ENCODE assay signal across 36 cellular contexts in the genomic region with DNA sequence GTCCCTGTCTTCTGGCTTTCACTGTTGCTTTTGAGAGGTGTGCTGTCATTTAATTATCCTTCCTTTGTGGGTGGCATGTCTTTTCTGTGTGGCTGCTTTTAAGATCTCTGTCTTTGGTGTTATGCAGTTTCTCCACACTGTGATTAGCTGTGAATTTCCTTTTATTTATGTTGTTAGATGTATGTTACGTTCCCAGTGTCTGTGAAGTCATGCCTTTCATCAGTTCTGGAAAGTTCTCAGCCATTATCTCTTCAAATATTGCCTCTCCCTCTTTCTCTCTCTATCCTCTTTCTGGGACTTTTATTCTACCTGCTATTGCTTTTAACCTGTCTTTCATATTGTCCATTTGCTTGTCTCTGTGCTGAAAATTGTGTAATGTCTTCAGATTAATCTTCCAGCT. TPM values are rescaled to one million over a fixed set of nuclear protein-coding genes. Genes with fewer than 3 reads are reported as not detected.
DNase-seq lines count a peak whose midpoint lies in the region; ATAC-seq, FAIRE-seq and TF ChIP-seq lines count a peak whose summit lies in the region.
"Had no signal": no experiment of that assay in that cellular context is flagged by ENCODE, and none has a peak within 500 bp of the region (broad histone marks: within the 10 kb centered on the region; RNA-seq: fewer than 3 reads in every experiment).

No MANE protein-coding gene starts in this region.

- in situ Hi-C loops in HepG2 (cut with HindIII; ENCODE audit: extremely low pct_ligation_motif_present, low pct_unique_long_range_greater_than_20kb) = no loop called here

- TF ChIP-seq RAD21 in HepG2 (CRISPR knock-in tag; IDR thresholded peaks at IDR 0.05) = no peak

- peak overlapping the region; percentile 36; the same call in 1 of the 2 replicates for H3K4me2 ChIP-seq in HepG2 (ENCODE audit: low read depth, low read length)
- H3K4me2 ChIP-seq: A549; BLaER1; BLaER1 treated with 17β-estradiol and CSF1 and Interleukin-3, amounts not matched to agents 10 nM and 100 nM had no signal

- no TSS peak for BruUV-seq in HepG2 (replicated peaks; lab: Mats Ljungman, UMichigan)

- intact Hi-C loops in HepG2 (cut with micrococcal nuclease; ENCODE audit: unreplicated experiment) (no loop called here), right lobe of liver (cut with DNase I) (no loop called here)

- no peak overlapping the region for H3K4me3 ChIP-seq in HepG2 (replicated peaks in 1 of 3; ENCODE audit: insufficient read depth in 1 of 3, low read depth in 2 of 3, low read length in 3 of 3)
- no peak overlapping the region for H3K4me3 ChIP-seq in right lobe of liver
- no peak overlapping the region for H3K4me3 ChIP-seq in HEK293 (ENCODE audit: low read depth, low read length)
- H3K4me3 ChIP-seq: A549; BLaER1; BLaER1 treated with 17β-estradiol and CSF1 and Interleukin-3, amounts not matched to agents 10 nM and 100 nM had no signal

- 57% methylated on average over 1 of the region's 1 CpG for WGBS in HepG2 (ENCODE audit: low lambda C conversion rate)
- 60% methylated on average over 1 of the region's 1 CpG for WGBS in right lobe of liver (ENCODE audit: insufficient coverage, low coverage, low lambda C conversion rate, missing lambda C conversion rate)

- no peaks in the 10 kb centered on the region for H3K36me3 ChIP-seq in HepG2 (replicated peaks in 1 of 2; ENCODE audit: control insufficient read depth in 1 of 2, insufficient read depth in 2 of 2, low read length in 2 of 2)
- no peaks in the 10 kb centered on the region for H3K36me3 ChIP-seq in right lobe of liver
- no peaks in the 10 kb centered on the region for H3K36me3 ChIP-seq in HEK293 (ENCODE audit: control insufficient read depth in 2 of 2, insufficient read depth in 1 of 2, low read length in 2 of 2)
- H3K36me3 ChIP-seq: BE2C; BLaER1; BLaER1 treated with 17β-estradiol and CSF1 and Interleukin-3, amounts not matched to agents 10 nM and 100 nM had no signal

- TF ChIP-seq POLR2A in HepG2 (IDR thresholded peaks at IDR 0.05; ENCODE audit: insufficient read depth in 1 of 2, low read depth in 2 of 2, low read length in 2 of 2) (no peak), right lobe of liver (IDR thresholded peaks at IDR 0.05) (no peak)

- no peak for FAIRE-seq in HepG2 (lab: Jason Lieb, UNC)
- FAIRE-seq: A204.1, A549, D721Med had no signal

- H3K27ac ChIP-seq in HepG2 (ENCODE audit: extremely low read length, insufficient read depth, low read length) (no peak overlapping the region), right lobe of liver (no peak overlapping the region), HEK293 (ENCODE audit: extremely low read depth, low read depth, low read length) (no peak overlapping the region)
- H3K27ac ChIP-seq: 22Rv1; A549; BLaER1; BLaER1 treated with 17β-estradiol and CSF1 and Interleukin-3, amounts not matched to agents 10 nM and 100 nM; C4-2B had no signal

- H4K20me1 ChIP-seq in HepG2 (ENCODE audit: insufficient read depth, low read length) = no peaks in the 10 kb centered on the region
- H4K20me1 ChIP-seq: BLaER1; BLaER1 treated with 17β-estradiol and CSF1 and Interleukin-3, amounts not matched to agents 10 nM and 100 nM had no signal

- no peaks in the 10 kb centered on the region for H3K27me3 ChIP-seq in HepG2 (ENCODE audit: control insufficient read depth in 1 of 2, insufficient read depth in 2 of 2, low read length in 2 of 2)
- H3K27me3 ChIP-seq in right lobe of liver = no peaks in the 10 kb centered on the region
- H3K27me3 ChIP-seq: BE2C; BLaER1; BLaER1 treated with 17β-estradiol and CSF1 and Interleukin-3, amounts not matched to agents 10 nM and 100 nM had no signal

- CTCF ChIA-PET in HepG2 (lab: Yijun Ruan, JAX; ENCODE audit: low intra/inter-chr PET ratio, low total read pairs) (no interaction called here), HEK293 (lab: Yijun Ruan, JAX) (interaction anchor here (2.3 to 2.5 kb wide), 2 partner anchors 11 to 13 kb away, joined by 7 read pairs; no protein-coding TSS in a partner anchor)

- H3K9ac ChIP-seq in HepG2 (ENCODE audit: insufficient read depth, low read depth, low read length) = no peak overlapping the region
- H3K9ac ChIP-seq: BLaER1; BLaER1 treated with 17β-estradiol and CSF1 and Interleukin-3, amounts not matched to agents 10 nM and 100 nM had no signal

- H3K4me1 ChIP-seq in HepG2 (ENCODE audit: insufficient read depth, low read length) (peaks cover 58% of the 10 kb centered on the region), right lobe of liver (no peaks in the 10 kb centered on the region), HEK293 (ENCODE audit: control insufficient read depth, insufficient read depth, low read length) (no peaks in the 10 kb centered on the region)
- H3K4me1 ChIP-seq: BE2C, Caco-2 had no signal

- H3K9me3 ChIP-seq in HepG2 (ENCODE audit: low read length) (no peaks in the 10 kb centered on the region), right lobe of liver (no peaks in the 10 kb centered on the region), HEK293 (ENCODE audit: control insufficient read depth, insufficient read depth, low read depth, low read length) (no peaks in the 10 kb centered on the region)
- H3K9me3 ChIP-seq: A549, BE2C, BLaER1, Caco-2 had no signal

- TF ChIP-seq EP300 in HepG2 (IDR thresholded peaks at IDR 0.05; ENCODE audit: low read depth in 2 of 2, low read length in 2 of 2) (no peak), HepG2 (CRISPR knock-in tag; IDR thresholded peaks at IDR 0.05; ENCODE audit: borderline replicate concordance) (no peak)

- TF ChIP-seq CTCF in HepG2 (CRISPR knock-in tag; IDR thresholded peaks at IDR 0.05) = no peak
- no peak for TF ChIP-seq CTCF in right lobe of liver (IDR thresholded peaks at IDR 0.05)
- TF ChIP-seq CTCF in HEK293 (tag by site-specific recombination; IDR thresholded peaks at IDR 0.05) = no peak

- DNase-seq in HepG2 (ENCODE audit: low spot score) (no peak), right lobe of liver (no peak), NCI-H774 (lab: John Stamatoyannopoulos, UW) (no peak)
- DNase-seq: 8988T; ACHN; AML-193; BE2C; C1 segment of cervical spinal cord; Caco-2; Calu3; CD4-positive, alpha-beta memory T cell; CD4-positive, alpha-beta T cell; CD4-positive, CD25-positive, alpha-beta regulatory T cell; CD8-positive, alpha-beta memory T cell; CD8-positive, alpha-beta T cell; COR-L47; DMS 273 treated with DMSO at 0.1 percent for 48 hours; DMS153; DMS53; DMS79; DMS79 treated with DMSO at 0.1 percent for 48 hours; DND-41; EL had no signal

- no peaks in the 10 kb centered on the region for H3K79me2 ChIP-seq in HepG2 (ENCODE audit: insufficient read depth, low read length)

- ATAC-seq in HepG2 = no peak
- ATAC-seq in right lobe of liver = no peak
- ATAC-seq: A549; CD8-positive, alpha-beta T cell had no signal

- peak overlapping the region; percentile 72 for H2AFZ ChIP-seq in HepG2 (ENCODE audit: low read length)

- POLR2A ChIA-PET in HepG2 (lab: Yijun Ruan, JAX) = no interaction called here
- POLR2A ChIA-PET in HEK293 (lab: Yijun Ruan, JAX) = no interaction called here

RNA-seq across cellular contexts. Expression of a gene that starts 21.0 kb away (rescaled TPM):
- total RNA-seq in HepG2 (2016; rRNA removed; fragmentation: Illumina TruSeq; extraction: Trizol) = 3.5 and 11.9 TPM in 2 replicates
- total RNA-seq in HepG2 (2016; cell fraction: cytosol; rRNA removed; fragmentation: Illumina TruSeq; extraction: Trizol; ENCODE audit: low read depth) = 2.8 and 3.1 TPM in 2 replicates
- 3.2 and 11.8 TPM in 2 replicates for total RNA-seq in HepG2 (2016; cell fraction: insoluble cytoplasmic fraction; rRNA removed; fragmentation: Illumina TruSeq; extraction: Trizol)
- 5.6 and 6.3 TPM in 2 replicates for total RNA-seq in HepG2 (2016; cell fraction: membrane; rRNA removed; fragmentation: Illumina TruSeq; extraction: Trizol)
- 17.4 and 18.5 TPM in 2 replicates for total RNA-seq in HepG2 (2016; cell fraction: nucleus; rRNA removed; fragmentation: Illumina TruSeq; extraction: Trizol)
- 28.8 and 45.4 TPM in 2 replicates for polyA plus RNA-seq in HepG2 (2011; rRNA removed)
- polyA plus RNA-seq in HepG2 (2011; cell fraction: cytosol; rRNA removed) = 14.7 and 16.4 TPM in 2 replicates
- polyA plus RNA-seq in HepG2 (2011; cell fraction: nucleus; rRNA removed) = 91.0 and 108 TPM in 2 replicates
- 30.0 and 40.7 TPM in 2 replicates for polyA plus RNA-seq in HepG2 (2012)
- 2.0 and 2.5 TPM in 2 replicates for polyA plus RNA-seq in HepG2 (2016; cell fraction: cytosol; fragmentation: Illumina TruSeq; extraction: Trizol; ENCODE audit: low read depth)
- 5.0 and 5.6 TPM in 2 replicates for polyA plus RNA-seq in HepG2 (2016; cell fraction: insoluble cytoplasmic fraction; fragmentation: Illumina TruSeq; extraction: Trizol; ENCODE audit: low read depth)
- 5.1 and 5.2 TPM in 2 replicates for polyA plus RNA-seq in HepG2 (2016; cell fraction: membrane; fragmentation: Illumina TruSeq; extraction: Trizol; ENCODE audit: low read depth)
- 40.8 and 46.3 TPM in 2 replicates for polyA plus RNA-seq in HepG2 (2016; cell fraction: nucleus; fragmentation: Illumina TruSeq; extraction: Trizol; ENCODE audit: insufficient read depth, low read depth)
- 1.5 and 20.2 TPM in 2 replicates for polyA minus RNA-seq in HepG2 (2011; rRNA and poly(A)+ RNA removed; ENCODE audit: low replicate concordance)
- polyA minus RNA-seq in HepG2 (2011; cell fraction: cytosol; rRNA and poly(A)+ RNA removed) = 6.9 and 10.3 TPM in 2 replicates
- polyA minus RNA-seq in HepG2 (2011; cell fraction: nucleus; rRNA and poly(A)+ RNA removed) = 28.3 and 40.9 TPM in 2 replicates
- total RNA-seq in right lobe of liver = 10 to 100 TPM in 3 of 6 experiments, 1 to 10 TPM in 3; 4.1 to 14.0 (median 9.5) TPM
- total RNA-seq: A172, A673, Calu3, Daoy had no signal
- polyA plus RNA-seq: A549; AG04450; BJ; CD4-positive, alpha-beta memory T cell; CD8-positive, alpha-beta memory T cell had no signal

RNA-seq across cellular contexts. Expression of a gene that starts 39.5 kb away (rescaled TPM):
- total RNA-seq in HepG2 (2016; rRNA removed; fragmentation: Illumina TruSeq; extraction: Trizol) (113 and 137 TPM in 2 replicates), right lobe of liver (10 to 100 TPM; 44.9 to 63.6 (median 55.1) TPM)
- total RNA-seq in HepG2 (2016; cell fraction: cytosol; rRNA removed; fragmentation: Illumina TruSeq; extraction: Trizol; ENCODE audit: low read depth) = 206 and 254 TPM in 2 replicates
- 122 and 135 TPM in 2 replicates for total RNA-seq in HepG2 (2016; cell fraction: insoluble cytoplasmic fraction; rRNA removed; fragmentation: Illumina TruSeq; extraction: Trizol)
- 170 and 207 TPM in 2 replicates for total RNA-seq in HepG2 (2016; cell fraction: membrane; rRNA removed; fragmentation: Illumina TruSeq; extraction: Trizol)
- 55.2 and 55.8 TPM in 2 replicates for total RNA-seq in HepG2 (2016; cell fraction: nucleus; rRNA removed; fragmentation: Illumina TruSeq; extraction: Trizol)
- polyA plus RNA-seq in HepG2 (2011; rRNA removed) = 53.3 and 59.0 TPM in 2 replicates
- 63.3 and 64.9 TPM in 2 replicates for polyA plus RNA-seq in HepG2 (2011; cell fraction: cytosol; rRNA removed)
- 32.6 and 45.2 TPM in 2 replicates for polyA plus RNA-seq in HepG2 (2011; cell fraction: nucleus; rRNA removed)
- 46.7 and 60.7 TPM in 2 replicates for polyA plus RNA-seq in HepG2 (2012)
- polyA plus RNA-seq in HepG2 (2016; cell fraction: cytosol; fragmentation: Illumina TruSeq; extraction: Trizol; ENCODE audit: low read depth) = 258 and 349 TPM in 2 replicates
- polyA plus RNA-seq in HepG2 (2016; cell fraction: insoluble cytoplasmic fraction; fragmentation: Illumina TruSeq; extraction: Trizol; ENCODE audit: low read depth) = 167 TPM in 2 replicates
- polyA plus RNA-seq in HepG2 (2016; cell fraction: membrane; fragmentation: Illumina TruSeq; extraction: Trizol; ENCODE audit: low read depth) = 198 and 246 TPM in 2 replicates
- 109 and 110 TPM in 2 replicates for polyA plus RNA-seq in HepG2 (2016; cell fraction: nucleus; fragmentation: Illumina TruSeq; extraction: Trizol; ENCODE audit: insufficient read depth, low read depth)
- 12.8 and 22.8 TPM in 2 replicates for polyA minus RNA-seq in HepG2 (2011; rRNA and poly(A)+ RNA removed; ENCODE audit: low replicate concordance)
- 16.6 and 17.9 TPM in 2 replicates for polyA minus RNA-seq in HepG2 (2011; cell fraction: cytosol; rRNA and poly(A)+ RNA removed)
- 21.8 and 27.1 TPM in 2 replicates for polyA minus RNA-seq in HepG2 (2011; cell fraction: nucleus; rRNA and poly(A)+ RNA removed)

RNA-seq across cellular contexts. Expression of a gene that starts 53.5 kb away (rescaled TPM):
- total RNA-seq in HepG2 (2016; rRNA removed; fragmentation: Illumina TruSeq; extraction: Trizol) = 0.60 and 0.86 TPM in 2 replicates
- total RNA-seq in HepG2 (2016; cell fraction: cytosol; rRNA removed; fragmentation: Illumina TruSeq; extraction: Trizol; ENCODE audit: low read depth) = 0.71 and 1.1 TPM in 2 replicates
- 1.0 and 1.6 TPM in 2 replicates for total RNA-seq in HepG2 (2016; cell fraction: insoluble cytoplasmic fraction; rRNA removed; fragmentation: Illumina TruSeq; extraction: Trizol)
- 0.72 and 1.4 TPM in 2 replicates for total RNA-seq in HepG2 (2016; cell fraction: membrane; rRNA removed; fragmentation: Illumina TruSeq; extraction: Trizol)
- total RNA-seq in HepG2 (2016; cell fraction: nucleus; rRNA removed; fragmentation: Illumina TruSeq; extraction: Trizol) = 0.34 and 1.4 TPM in 2 replicates
- 0.84 and 0.85 TPM in 2 replicates for polyA plus RNA-seq in HepG2 (2011; rRNA removed)
- 0.46 and 0.48 TPM in 2 replicates for polyA plus RNA-seq in HepG2 (2011; cell fraction: cytosol; rRNA removed)
- 0.23 and 0.93 TPM in 2 replicates for polyA plus RNA-seq in HepG2 (2011; cell fraction: nucleus; rRNA removed)
- 1.3 TPM in 2 replicates for polyA plus RNA-seq in HepG2 (2012)
- polyA plus RNA-seq in HepG2 (2016; cell fraction: cytosol; fragmentation: Illumina TruSeq; extraction: Trizol; ENCODE audit: low read depth) = 0.35 and 0.55 TPM in 2 replicates
- 0.72 and 0.93 TPM in 2 replicates for polyA plus RNA-seq in HepG2 (2016; cell fraction: insoluble cytoplasmic fraction; fragmentation: Illumina TruSeq; extraction: Trizol; ENCODE audit: low read depth)
- polyA plus RNA-seq in HepG2 (2016; cell fraction: membrane; fragmentation: Illumina TruSeq; extraction: Trizol; ENCODE audit: low read depth) = 0.69 and 1.2 TPM in 2 replicates
- 1.1 and 1.4 TPM in 2 replicates for polyA plus RNA-seq in HepG2 (2016; cell fraction: nucleus; fragmentation: Illumina TruSeq; extraction: Trizol; ENCODE audit: insufficient read depth, low read depth)
- polyA minus RNA-seq in HepG2 (2011; rRNA and poly(A)+ RNA removed; ENCODE audit: low replicate concordance) = 0.56 and 3.7 TPM in 2 replicates
- 0.62 TPM in 1 of 2 replicates, not detected in the other for polyA minus RNA-seq in HepG2 (2011; cell fraction: cytosol; rRNA and poly(A)+ RNA removed)
- 1.4 and 2.0 TPM in 2 replicates for polyA minus RNA-seq in HepG2 (2011; cell fraction: nucleus; rRNA and poly(A)+ RNA removed)
- total RNA-seq in right lobe of liver = 1 to 10 TPM in 5 of 6 experiments, under 1 TPM in 1; 0.40 to 4.9 (median 1.7) TPM
- total RNA-seq: CD4-positive, CD25-positive, alpha-beta regulatory T cell had no signal
- polyA plus RNA-seq: CD8-positive, alpha-beta memory T cell had no signal
